ENCODE assay signal across 8 cellular contexts in the genomic region with DNA sequence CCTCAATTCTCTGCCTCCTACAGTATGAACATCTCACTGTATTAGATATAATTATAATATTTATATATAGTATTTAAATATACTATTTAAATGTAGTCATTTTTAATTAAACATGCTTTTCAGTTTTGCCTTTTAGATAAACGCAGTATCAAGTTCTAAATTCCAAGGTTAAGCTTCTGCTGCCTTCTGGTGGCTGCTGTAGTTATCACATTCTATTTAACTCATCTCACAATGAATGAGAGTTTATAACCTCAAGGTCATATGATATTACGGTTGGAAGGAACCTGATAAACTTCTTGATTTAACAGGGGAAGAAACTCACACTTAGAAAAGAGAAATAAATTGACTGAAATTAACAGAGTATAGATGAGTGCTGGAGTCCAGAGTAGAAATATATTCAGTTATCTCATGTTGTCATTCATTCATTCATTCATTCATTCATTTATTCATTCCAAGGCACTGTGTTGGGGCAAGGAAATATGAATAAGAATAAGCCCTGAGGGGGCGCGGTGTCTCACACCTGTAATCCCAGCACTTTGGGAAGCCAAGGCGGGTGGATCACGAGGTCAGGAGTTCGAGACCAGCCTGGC. TPM values are rescaled to one million over a fixed set of nuclear protein-coding genes. Genes with fewer than 3 reads are reported as not detected.
DNase-seq lines count a peak whose midpoint lies in the region; ATAC-seq and TF ChIP-seq lines count a peak whose summit lies in the region.

No MANE protein-coding gene starts in this region.

- H3K4me2 ChIP-seq in Karpas-422 (ENCODE audit: low read depth, low read length, poor library complexity, severe bottlenecking) (peak overlapping the region; percentile 41), mesendoderm (ENCODE audit: low read length) (no peak overlapping the region)

- no peak overlapping the region for H3K18ac ChIP-seq in mesendoderm (ENCODE audit: low read length)

- no peaks in the 10 kb centered on the region for H3K36me3 ChIP-seq in Karpas-422 (ENCODE audit: insufficient read depth, low read length)
- H3K36me3 ChIP-seq in mesendoderm (ENCODE audit: control insufficient read depth, insufficient read depth, low read length): no peaks in the 10 kb centered on the region

- no peaks in the 10 kb centered on the region for H3K9me3 ChIP-seq in Karpas-422 (ENCODE audit: low read length)

- H3K27me3 ChIP-seq in Karpas-422 (ENCODE audit: low read length): no peaks in the 10 kb centered on the region
- no peaks in the 10 kb centered on the region for H3K27me3 ChIP-seq in mesendoderm (ENCODE audit: insufficient read depth, low read length, poor library complexity)

- peak; percentile 30 for TF ChIP-seq CTCF in coronary artery (IDR thresholded peaks at IDR 0.05)

- no peak for ATAC-seq in GM19023 (IDR thresholded peaks at IDR 0.05; ENCODE audit: unreplicated experiment)

- H3K4me1 ChIP-seq in Karpas-422 (ENCODE audit: low read length): peaks cover 25% of the 10 kb centered on the region
- no peaks in the 10 kb centered on the region for H3K4me1 ChIP-seq in mesendoderm (ENCODE audit: control insufficient read depth, low read depth, low read length)

- H3K56ac ChIP-seq in mesendoderm (ENCODE audit: low read length): no peak overlapping the region

- H2BK5ac ChIP-seq in mesendoderm (ENCODE audit: low read length): no peak overlapping the region

- no peaks in the 10 kb centered on the region for H3K9me2 ChIP-seq in Karpas-422 (replicated peaks; ENCODE audit: insufficient read depth, low read length)

- no peak overlapping the region for H2BK120ac ChIP-seq in mesendoderm (ENCODE audit: low read depth, low read length)

- H2AK5ac ChIP-seq in mesendoderm (ENCODE audit: low read length): no peak overlapping the region

- H3K9ac ChIP-seq in Karpas-422 (ENCODE audit: low read length) (no peak overlapping the region), mesendoderm (ENCODE audit: low read length) (no peak overlapping the region)

- H2AFZ ChIP-seq in Karpas-422 (ENCODE audit: low read length): no peak overlapping the region

- no peak overlapping the region for H2BK15ac ChIP-seq in mesendoderm (replicated peaks; ENCODE audit: low read depth)

- H4K20me1 ChIP-seq in Karpas-422 (ENCODE audit: insufficient read depth, low read depth, low read length): no peaks in the 10 kb centered on the region

- H3K79me1 ChIP-seq in mesendoderm (ENCODE audit: low read length): no peaks in the 10 kb centered on the region

- H3K4me3 ChIP-seq in Karpas-422 (ENCODE audit: low read length) (no peak overlapping the region), coronary artery (no peak overlapping the region), mesendoderm (ENCODE audit: low read length) (no peak overlapping the region)

- H3K23ac ChIP-seq in mesendoderm (ENCODE audit: low read length): no peak overlapping the region

- H3K27ac ChIP-seq in Karpas-422 (ENCODE audit: low read length): no peak overlapping the region
- no peak overlapping the region for H3K27ac ChIP-seq in coronary artery
- H3K27ac ChIP-seq in mesendoderm (ENCODE audit: low read depth, low read length): no peak overlapping the region

- no peak overlapping the region for H4K8ac ChIP-seq in mesendoderm (ENCODE audit: low read depth, low read length)

- no peaks in the 10 kb centered on the region for H3K79me2 ChIP-seq in Karpas-422 (ENCODE audit: low read length)
- no peaks in the 10 kb centered on the region for H3K79me2 ChIP-seq in mesendoderm (ENCODE audit: control insufficient read depth, insufficient read depth, low read length)

- H3K4ac ChIP-seq in mesendoderm (ENCODE audit: low read depth, low read length): no peak overlapping the region

- no peak overlapping the region for H4K5ac ChIP-seq in mesendoderm (ENCODE audit: low read length)

- DNase-seq in activated gamma-delta T cell treated with Interleukin-2 at 50 U/mL for 16 hours (peak; percentile 9), activated gamma-delta T cell (lab: John Stamatoyannopoulos, UW) (no peak), Karpas-422 (peak; percentile 86), RPMI7951 (ENCODE audit: low read depth) (peak; percentile 41), coronary artery (ENCODE audit: low spot score) (no peak), mesendoderm (peak; percentile 42), iPS-NIHi7 (ENCODE audit: extremely low spot score) (no peak)

- WGBS in mesendoderm (ENCODE audit: extremely low coverage, insufficient coverage, low lambda C conversion rate): no CpG with 5 or more reads among the region's 7 CpGs

RNA-seq across cellular contexts. Expression of gene GUCY2C, which starts 31.9 kb away (rescaled TPM):
- total RNA-seq in Karpas-422 (2014; rRNA removed; shearing (Covaris generic); ENCODE audit: low replicate concordance): 0.07 and 0.48 TPM in 2 replicates
- total RNA-seq in RPMI7951 (2014; rRNA removed; shearing (Covaris generic)): not detected in 2 replicates
- 1.7 TPM for polyA plus RNA-seq in mesendoderm (2013, experiment 1 of 2)
- polyA plus RNA-seq in mesendoderm (2013, experiment 2 of 2): 1.7 TPM

Comparison
In these comparisons a context has a peak if more than half of its experiments do, and no peak if none do; other contexts are left out.
1. DNase-seq: peak in activated gamma-delta T cell treated with Interleukin-2 at 50 U/mL for 16 hours (single experiment), Karpas-422 (single experiment), RPMI7951 (single experiment) and mesendoderm (single experiment); none in activated gamma-delta T cell (single experiment), coronary artery (single experiment) and iPS-NIHi7 (single experiment).